Comparison of ENCODE assay signal across 9 cellular contexts in genomic region chr20:34475979-34476736, GRCh38. TPM values are rescaled to one million over a fixed set of nuclear protein-coding genes. Genes with fewer than 3 reads are reported as not detected.
DNase-seq lines count a peak whose midpoint lies in the region; FAIRE-seq and TF ChIP-seq lines count a peak whose summit lies in the region.
"Had no signal": no experiment of that assay in that cellular context is flagged by ENCODE, and none has a peak within 500 bp of the region (broad histone marks: within the 10 kb centered on the region; RNA-seq: fewer than 3 reads in every experiment).

No MANE protein-coding gene starts in this region.

- H3K27ac Mint-ChIP-seq in activated naive CD4-positive, alpha-beta T cell treated with anti-CD3 and anti-CD28 coated beads, Interleukin-2, amount 10 ng/mL, durations not matched to agents 7 days and 5 days, result no peak overlapping the region

- peaks cover 3 to 63% (median 18%) of the 10 kb centered on the region in 4 donors for H3K36me3 ChIP-seq in sigmoid colon

- H3K36me3 Mint-ChIP-seq in activated naive CD4-positive, alpha-beta T cell treated with anti-CD3 and anti-CD28 coated beads, Interleukin-2, amount 10 ng/mL, durations not matched to agents 7 days and 5 days, result peaks cover 48% of the 10 kb centered on the region

- no peak for FAIRE-seq in urothelium cell line (lab: Jason Lieb, UNC)
- FAIRE-seq: H1 had no signal

- peak overlapping the region in 2 of 4 donors; percentile 36 to 48 for H3K27ac ChIP-seq in sigmoid colon

- peaks cover 11% of the 10 kb centered on the region for H3K4me1 Mint-ChIP-seq in activated naive CD4-positive, alpha-beta T cell treated with anti-CD3 and anti-CD28 coated beads, Interleukin-2, amount 10 ng/mL, durations not matched to agents 7 days and 5 days

- TF ChIP-seq CTCF in sigmoid colon (IDR thresholded peaks at IDR 0.05), result peak in 3 of 4 experiments; percentile 9 to 63 (median 40)

- no peaks in the 10 kb centered on the region for H3K27me3 Mint-ChIP-seq in activated naive CD4-positive, alpha-beta T cell treated with anti-CD3 and anti-CD28 coated beads, Interleukin-2, amount 10 ng/mL, durations not matched to agents 7 days and 5 days

- H3K4me3 ChIP-seq in sigmoid colon, result no peak overlapping the region

- no peaks in the 10 kb centered on the region for H3K27me3 ChIP-seq in sigmoid colon

- TF ChIP-seq POLR2A in sigmoid colon (IDR thresholded peaks at IDR 0.05), result no peak

- WGBS in sigmoid colon, 2 donors, result 32 to 45% methylated on average over 38 of the region's 38 CpGs

- no peaks in the 10 kb centered on the region for H3K9me3 Mint-ChIP-seq in activated naive CD4-positive, alpha-beta T cell treated with anti-CD3 and anti-CD28 coated beads, Interleukin-2, amount 10 ng/mL, durations not matched to agents 7 days and 5 days

- DNase-seq in CD1c-positive myeloid dendritic cell (ENCODE audit: extremely low spot score) (peak; percentile 35), HuH-7.5 (ENCODE audit: low spot score) (peak; percentile 36), cardiac septum (ENCODE audit: low spot score) (peak; percentile 78), sigmoid colon (no peak), urothelium cell line (ENCODE audit: low spot score) (no peak), NOMO-1 (lab: John Stamatoyannopoulos, UW; ENCODE audit: unreplicated experiment in 2 of 2) (no peak), NCI-H1436 (lab: John Stamatoyannopoulos, UW) (no peak)
- DNase-seq in activated naive CD4-positive, alpha-beta T cell treated with anti-CD3 and anti-CD28 coated beads, Interleukin-2, amount 10 ng/mL, durations not matched to agents 7 days and 5 days, result peak; percentile 37

- CTCF ChIA-PET in activated naive CD4-positive, alpha-beta T cell treated with anti-CD3 and anti-CD28 coated beads, Interleukin-2, amount 10 ng/mL, durations not matched to agents 7 days and 5 days (lab: Charles Lee), result interaction anchor here (1.0 to 4.6 kb wide), 3 partner anchors 62 to 294 kb away, joined by 3 to 22 read pairs (median 3); no protein-coding TSS in a partner anchor

- peaks cover 0 to 19% (median 9%) of the 10 kb centered on the region in 4 donors for H3K4me1 ChIP-seq in sigmoid colon

- intact Hi-C loops in cardiac septum (cut with DNase I) (loop anchor here (5.0 kb wide), 1 partner anchor 164 kb away; no protein-coding TSS in a partner anchor), sigmoid colon (cut with DNase I) (loop anchor here (2.0 kb wide), 1 partner anchor 163 kb away; no protein-coding TSS in a partner anchor)

- no peak overlapping the region for H3K4me3 Mint-ChIP-seq in activated naive CD4-positive, alpha-beta T cell treated with anti-CD3 and anti-CD28 coated beads, Interleukin-2, amount 10 ng/mL, durations not matched to agents 7 days and 5 days

- no peaks in the 10 kb centered on the region for H3K9me3 ChIP-seq in sigmoid colon

- TF ChIP-seq EP300 in sigmoid colon (IDR thresholded peaks at IDR 0.05), result no peak

RNA-seq across cellular contexts. Expression of gene DYNLRB1, which starts 40.1 kb away (rescaled TPM):
- total RNA-seq in cardiac septum (157 TPM), sigmoid colon (100 to 1,000 TPM; 148 to 181 (median 165) TPM)
- polyA plus RNA-seq in sigmoid colon, result 100 to 1,000 TPM; 149 to 259 (median 237) TPM

Comparison
In these comparisons a context has a peak if more than half of its experiments do, and no peak if none do; other contexts are left out.
1. DNase-seq: peak in CD1c-positive myeloid dendritic cell (single experiment), HuH-7.5 (single experiment), activated naive CD4-positive, alpha-beta T cell treated with anti-CD3 and anti-CD28 coated beads, Interleukin-2, amount 10 ng/mL, durations not matched to agents 7 days and 5 days (single experiment) and cardiac septum (single experiment); none in sigmoid colon (single experiment), urothelium cell line (single experiment), NOMO-1 (0 of 2) and NCI-H1436 (single experiment).